8 cellular contexts compared by ENCODE assay signal in the genomic region with DNA sequence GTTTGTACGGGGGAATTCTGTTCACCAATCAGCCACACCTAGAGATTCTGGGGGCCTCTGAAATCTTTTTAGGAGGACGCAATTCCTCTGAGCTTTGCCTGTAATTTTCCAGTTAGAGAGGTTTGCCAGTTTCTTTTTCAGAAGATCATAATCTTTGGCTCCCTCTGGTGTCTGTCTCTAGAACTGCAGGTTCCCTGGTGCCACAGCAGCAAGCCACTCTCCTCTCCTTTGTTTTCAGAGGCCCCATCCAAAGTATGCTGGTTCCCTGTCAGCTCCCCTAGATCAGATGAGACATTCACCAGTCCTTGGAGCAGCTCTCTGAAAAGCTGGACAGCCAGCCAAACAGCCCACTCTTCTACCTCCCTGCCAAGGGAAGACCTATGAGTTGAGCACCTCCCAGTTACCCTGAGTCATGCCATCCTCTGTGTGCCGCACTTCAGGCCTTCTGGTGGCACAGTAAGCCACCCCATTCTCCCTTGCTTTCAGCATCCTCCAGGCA. TPM values are rescaled to one million over a fixed set of nuclear protein-coding genes. Genes with fewer than 3 reads are reported as not detected.
DNase-seq lines count a peak whose midpoint lies in the region; ATAC-seq and TF ChIP-seq lines count a peak whose summit lies in the region.

No MANE protein-coding gene starts in this region.

- no peaks in the 10 kb centered on the region for H3K9me3 ChIP-seq in CD8-positive, alpha-beta memory T cell (ENCODE audit: low read length)
- H3K9me3 ChIP-seq in PC-9 (ENCODE audit: insufficient read depth, low read depth): peaks cover 10% of the 10 kb centered on the region; the same call in 1 of the 2 replicates
- peaks cover 0 to 4% (median 0%) of the 10 kb centered on the region in 4 donors for H3K9me3 ChIP-seq in esophagus muscularis mucosa

- TF ChIP-seq POLR2A in esophagus muscularis mucosa (IDR thresholded peaks at IDR 0.05; ENCODE audit: low read depth): no peak

- H3K27me3 Mint-ChIP-seq in CD8-positive, alpha-beta memory T cell: peaks cover 16 to 27% of the 10 kb centered on the region in 2 donors
- peaks cover 12% of the 10 kb centered on the region for H3K27me3 Mint-ChIP-seq in IgD-negative memory B cell
- peaks cover 17 to 58% (median 22%) of the 10 kb centered on the region in 3 donors for H3K27me3 Mint-ChIP-seq in naive B cell

- no peaks in the 10 kb centered on the region for H3K9me2 ChIP-seq in PC-9 (ENCODE audit: insufficient read depth)

- DNase-seq in CD8-positive, alpha-beta memory T cell: peak; percentile 57 to 72 (median 65)
- DNase-seq in PC-9 (peak; percentile 53 to 73), esophagus muscularis mucosa (ENCODE audit: extremely low spot score) (peak; percentile 93), naive B cell (peak; percentile 68)
- peak; percentile 66 to 70 for DNase-seq in activated T-cell treated with anti-CD3 and anti-CD28 coated beads, Interleukin-2, amount 50 U/mL, for 48 hours
- DNase-seq in stimulated activated effector memory CD8-positive, alpha-beta T cell treated with anti-CD3 and anti-CD28 coated beads, Interleukin-12 subunit alpha, Interleukin-12 subunit beta, amount 100 ng/mL, for 72 hours (ENCODE audit: low spot score in 2 of 2): peak; percentile 61 to 84

- H3K4me3 ChIP-seq in CD8-positive, alpha-beta memory T cell (ENCODE audit: low read length): no peak overlapping the region
- H3K4me3 ChIP-seq in PC-9 (no peak overlapping the region), esophagus muscularis mucosa (no peak overlapping the region)

- no peaks in the 10 kb centered on the region for H4K20me1 ChIP-seq in PC-9 (ENCODE audit: insufficient read depth)

- ATAC-seq in naive B cell (ENCODE audit: low read depth in 2 of 2) (peak in 1 of 2 donors; percentile 51), GM18867 (IDR thresholded peaks at IDR 0.05; ENCODE audit: unreplicated experiment) (no peak)
- ATAC-seq in stimulated activated effector memory CD8-positive, alpha-beta T cell treated with anti-CD3 and anti-CD28 coated beads, Interleukin-12 subunit alpha, Interleukin-12 subunit beta, amount 100 ng/mL, for 72 hours: peak; percentile 51

- H3F3A ChIP-seq in PC-9 (ENCODE audit: insufficient read depth, low read depth): peaks cover 13% of the 10 kb centered on the region; the same call in 1 of the 2 replicates

- peaks cover 0 to 6% (median 0%) of the 10 kb centered on the region in 3 donors for H3K36me3 Mint-ChIP-seq in CD8-positive, alpha-beta memory T cell
- H3K36me3 Mint-ChIP-seq in IgD-negative memory B cell (no peaks in the 10 kb centered on the region), naive B cell (peaks cover 9 to 26% of the 10 kb centered on the region in 2 donors)
- H3K36me3 Mint-ChIP-seq in stimulated activated effector memory CD8-positive, alpha-beta T cell treated with anti-CD3 and anti-CD28 coated beads, Interleukin-12 subunit alpha, Interleukin-12 subunit beta, amount 100 ng/mL, for 72 hours: no peaks in the 10 kb centered on the region

- TF ChIP-seq CTCF in PC-9 (conservative IDR thresholded peaks at IDR 0.05) (peak; percentile 98), esophagus muscularis mucosa (IDR thresholded peaks at IDR 0.05) (peak in 2 of 3 experiments; percentile 99)

- H3K9me3 Mint-ChIP-seq in CD8-positive, alpha-beta memory T cell: peaks cover 8 to 14% (median 9%) of the 10 kb centered on the region in 5 donors
- peaks cover 1 to 11% (median 5%) of the 10 kb centered on the region in 3 donors for H3K9me3 Mint-ChIP-seq in IgD-negative memory B cell
- peaks cover 9 to 35% (median 21%) of the 10 kb centered on the region in 7 donors for H3K9me3 Mint-ChIP-seq in naive B cell
- peaks cover 3% of the 10 kb centered on the region for H3K9me3 Mint-ChIP-seq in stimulated activated effector memory CD8-positive, alpha-beta T cell treated with anti-CD3 and anti-CD28 coated beads, Interleukin-12 subunit alpha, Interleukin-12 subunit beta, amount 100 ng/mL, for 72 hours

- no peak for TF ChIP-seq EP300 in esophagus muscularis mucosa (IDR thresholded peaks at IDR 0.05)

- WGBS in esophagus muscularis mucosa: 20% methylated on average over 3 of the region's 3 CpGs

- H3K79me2 ChIP-seq in PC-9 (ENCODE audit: low read depth): no peaks in the 10 kb centered on the region

- H3K36me3 ChIP-seq in CD8-positive, alpha-beta memory T cell (ENCODE audit: insufficient read depth, low read length): no peaks in the 10 kb centered on the region
- H3K36me3 ChIP-seq in PC-9 (ENCODE audit: low read depth) (no peaks in the 10 kb centered on the region), esophagus muscularis mucosa (no peaks in the 10 kb centered on the region)

- peak overlapping the region; percentile 65 for H3K4me2 ChIP-seq in PC-9

- H3K27ac ChIP-seq in CD8-positive, alpha-beta memory T cell (ENCODE audit: low read depth, low read length): no peak overlapping the region
- H3K27ac ChIP-seq in PC-9 (no peak overlapping the region), esophagus muscularis mucosa (replicated peaks in 1 of 4) (peak overlapping the region; percentile 78 to 89 (median 86))

- POLR2A ChIA-PET in CD8-positive, alpha-beta memory T cell (lab: Charles Lee): interaction anchor here (1.0 kb wide), 1 partner anchor 84 kb away, joined by 4 read pairs; the partner anchor contains the start of gene B9D1
- POLR2A ChIA-PET in PC-9 (lab: Charles Lee; ENCODE audit: unreplicated experiment): interaction anchor here (0.6 kb wide), 1 partner anchor 199 kb away, joined by 4 read pairs; no protein-coding TSS in a partner anchor

- intact Hi-C loops in PC-9 (cut with micrococcal nuclease; ENCODE audit: unreplicated experiment): loop anchor here (1.0 to 5.0 kb wide), 2 partner anchors 84 to 320 kb away; no protein-coding TSS in a partner anchor
- intact Hi-C loops in esophagus muscularis mucosa (cut with DNase I): loop anchor here (1.0 to 5.0 kb wide), 2 partner anchors 60 to 84 kb away; partner anchors contain the start of gene MFAP4

- H3K4me3 Mint-ChIP-seq in CD8-positive, alpha-beta memory T cell: no peak overlapping the region
- H3K4me3 Mint-ChIP-seq in IgD-negative memory B cell (no peak overlapping the region), naive B cell (no peak overlapping the region)
- no peak overlapping the region for H3K4me3 Mint-ChIP-seq in stimulated activated effector memory CD8-positive, alpha-beta T cell treated with anti-CD3 and anti-CD28 coated beads, Interleukin-12 subunit alpha, Interleukin-12 subunit beta, amount 100 ng/mL, for 72 hours

- H3K4me1 Mint-ChIP-seq in CD8-positive, alpha-beta memory T cell: peaks cover 0 to 5% (median 3%) of the 10 kb centered on the region in 3 donors
- H3K4me1 Mint-ChIP-seq in IgD-negative memory B cell (peaks cover 0 to 6% (median 5%) of the 10 kb centered on the region in 3 donors), naive B cell (peaks cover 0 to 5% (median 5%) of the 10 kb centered on the region in 3 donors)
- H3K4me1 Mint-ChIP-seq in stimulated activated effector memory CD8-positive, alpha-beta T cell treated with anti-CD3 and anti-CD28 coated beads, Interleukin-12 subunit alpha, Interleukin-12 subunit beta, amount 100 ng/mL, for 72 hours: peaks cover 5% of the 10 kb centered on the region

- no peaks in the 10 kb centered on the region for H3K4me1 ChIP-seq in CD8-positive, alpha-beta memory T cell (ENCODE audit: insufficient read depth, low read length)
- H3K4me1 ChIP-seq in PC-9 (replicated peaks; ENCODE audit: insufficient read depth) (peaks cover 24% of the 10 kb centered on the region), esophagus muscularis mucosa (peaks cover 5 to 33% (median 32%) of the 10 kb centered on the region in 4 donors)

- no peak overlapping the region for H2AFZ ChIP-seq in PC-9

- no TSS peak for BruUV-seq in PC-9 (replicated peaks; lab: Mats Ljungman, UMichigan)

- CTCF ChIA-PET in CD8-positive, alpha-beta memory T cell (lab: Charles Lee): interaction anchor here (0.6 to 10.0 kb wide), 18 partner anchors 10 to 847 kb away, joined by 3 to 152 read pairs (median 5); partner anchors contain the start of genes ALDH3A2, B9D1 and MAPK7
- CTCF ChIA-PET in PC-9 (lab: Charles Lee): interaction anchor here (3.3 kb wide), 1 partner anchor 84 kb away, joined by 19 read pairs; the partner anchor contains the start of gene B9D1

- H3K27ac Mint-ChIP-seq in CD8-positive, alpha-beta memory T cell: peak overlapping the region in 1 of 8 donors; percentile 19
- H3K27ac Mint-ChIP-seq in IgD-negative memory B cell (peak overlapping the region in 2 of 3 donors; percentile 4 to 33), naive B cell (peak overlapping the region in 3 of 6 donors; percentile 17 to 68 (median 40))
- H3K27ac Mint-ChIP-seq in stimulated activated effector memory CD8-positive, alpha-beta T cell treated with anti-CD3 and anti-CD28 coated beads, Interleukin-12 subunit alpha, Interleukin-12 subunit beta, amount 100 ng/mL, for 72 hours: peak overlapping the region; percentile 63

- no peaks in the 10 kb centered on the region for H3K27me3 ChIP-seq in CD8-positive, alpha-beta memory T cell (ENCODE audit: insufficient read depth, low read length, poor library complexity, severe bottlenecking)
- H3K27me3 ChIP-seq in PC-9 (ENCODE audit: insufficient read depth, low read depth) (no peaks in the 10 kb centered on the region), esophagus muscularis mucosa (no peaks in the 10 kb centered on the region)

RNA-seq across cellular contexts. Expression of gene RNF112, which starts 36.1 kb away (rescaled TPM):
- under 1 TPM; 0.18 to 0.22 TPM for total RNA-seq in CD8-positive, alpha-beta memory T cell
- polyA plus RNA-seq in CD8-positive, alpha-beta memory T cell: not detected
- polyA plus RNA-seq in IgD-negative memory B cell (not detected), naive B cell (ENCODE audit: low read depth in 6 of 6) (not detected)
- total RNA-seq in PC-9 (2021) (2.0 and 2.3 TPM in 2 replicates), esophagus muscularis mucosa (1 to 10 TPM; 2.3 to 5.4 (median 4.3) TPM)

Comparison
In these comparisons a context has a peak if more than half of its experiments do, and no peak if none do; other contexts are left out.
1. H3K27ac ChIP-seq: peak in esophagus muscularis mucosa (4 of 4); none in CD8-positive, alpha-beta memory T cell (single experiment) and PC-9 (single experiment).
2. Peak in every context shown above with its lines, with median percentiles within 50 percentile points of each other: DNase-seq.